ENCODE assay signal across 30 cellular contexts in the genomic region with DNA sequence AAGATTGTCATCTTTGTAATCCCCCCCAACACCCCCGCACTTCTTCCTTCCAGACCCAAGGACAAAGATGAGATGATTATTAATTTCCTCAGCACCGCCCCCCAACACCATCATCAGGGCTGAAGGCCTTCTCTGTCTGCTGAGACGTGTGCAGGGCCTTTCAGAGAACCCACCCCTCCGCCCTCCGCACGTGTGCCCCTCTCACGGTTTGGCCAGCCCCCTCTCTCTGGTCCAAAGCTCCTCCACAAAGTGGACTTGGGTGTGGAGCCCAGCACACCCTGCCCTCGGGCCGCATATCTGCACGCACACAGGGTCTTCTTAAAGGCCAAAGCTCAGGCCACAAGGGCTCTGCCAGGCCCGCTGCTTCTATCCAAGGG. TPM values are rescaled to one million over a fixed set of nuclear protein-coding genes. Genes with fewer than 3 reads are reported as not detected.
DNase-seq lines count a peak whose midpoint lies in the region; ATAC-seq and TF ChIP-seq lines count a peak whose summit lies in the region.
"Had no signal": no experiment of that assay in that cellular context is flagged by ENCODE, and none has a peak within 500 bp of the region (broad histone marks: within the 10 kb centered on the region; RNA-seq: fewer than 3 reads in every experiment).

No MANE protein-coding gene starts in this region.

- TF ChIP-seq CTCF in GM23338 (conservative IDR thresholded peaks at IDR 0.05; ENCODE audit: low read depth in 2 of 2) = no peak
- TF ChIP-seq CTCF in SU-DHL-6 (IDR thresholded peaks at IDR 0.05; ENCODE audit: insufficient read depth, low read length, poor library complexity, severe bottlenecking) = no peak
- no peak for TF ChIP-seq CTCF in BE2C (IDR thresholded peaks at IDR 0.05; ENCODE audit: low read depth, low read length)

- peak overlapping the region; percentile 69 for H3K4me3 ChIP-seq in GM23338
- H3K4me3 ChIP-seq in SU-DHL-6 (ENCODE audit: insufficient read depth, low read length, poor library complexity, severe bottlenecking) = no peak overlapping the region
- peak overlapping the region; percentile 13 for H3K4me3 ChIP-seq in iPS-11a (ENCODE audit: low read depth, low read length)
- H3K4me3 ChIP-seq in BE2C (ENCODE audit: low read depth, low read length) = no peak overlapping the region
- H3K4me3 ChIP-seq: HAP-1, hepatocyte, lower lobe of right lung, sigmoid colon, upper lobe of left lung had no signal

- DNase-seq in GM23338 (ENCODE audit: low spot score) (no peak), BE2C (no peak), HPDE6-E6E7 (ENCODE audit: extremely low spot score) (no peak), SKM-1 treated with dmso at 0.1 percent for 144 hours (lab: John Stamatoyannopoulos, UW; ENCODE audit: unreplicated experiment) (no peak)
- DNase-seq in activated CD4-positive, CD25-positive, alpha-beta regulatory T cell treated with anti-CD3 and anti-CD28 coated beads, Interleukin-2, amount 50 U/mL, for 72 hours = no peak
- DNase-seq: activated naive CD4-positive, alpha-beta T cell treated with Interleukin-2 at 50 U/mL for 16 hours; activated T-cell treated with anti-CD3 and anti-CD28 coated beads, Interleukin-2, amount 50 U/mL, for 48 hours; CD8-positive, alpha-beta memory T cell; DMS153; effector CD8-positive, alpha-beta T cell; erythroblast; foreskin melanocyte; IMR-90; lower lobe of right lung; NCI-H1105; NCI-H2029; NCI-H226; NCI-H748 treated with DMSO at 0.1 percent for 48 hours; sigmoid colon; stimulated activated CD4-positive, alpha-beta T cell treated with anti-CD3 and anti-CD28 coated beads, Interleukin-15, amount 100 ng/mL, for 24 hours had no signal

- H3K9me2 ChIP-seq in GM23338 (ENCODE audit: insufficient read depth) (no peaks in the 10 kb centered on the region), SU-DHL-6 (replicated peaks; ENCODE audit: insufficient read depth, low read length) (no peaks in the 10 kb centered on the region)

- H3K27me3 ChIP-seq in GM23338 (ENCODE audit: insufficient read depth) = peaks cover 77% of the 10 kb centered on the region
- H3K27me3 ChIP-seq in SU-DHL-6 (ENCODE audit: low read length) = no peaks in the 10 kb centered on the region
- H3K27me3 ChIP-seq in BE2C = no peaks in the 10 kb centered on the region

- H3K27me3 Mint-ChIP-seq in GM23338 (ENCODE audit: insufficient read depth, low read depth, poor library complexity) = peaks cover 41% of the 10 kb centered on the region
- no peaks in the 10 kb centered on the region for H3K27me3 Mint-ChIP-seq in stimulated activated memory B cell treated with anti-CD40 and anti-IgM and Interleukin-4, amounts not matched to agents 10 μg/mL and 1 μg/mL and 100 μg/mL, for 72 hours

- peak; percentile 8; the same call in 2 of the 3 replicates for ATAC-seq in GM23338
- ATAC-seq in stimulated activated memory B cell treated with anti-CD40 and anti-IgM and Interleukin-4, amounts not matched to agents 10 μg/mL and 1 μg/mL and 100 μg/mL, for 72 hours = no peak
- ATAC-seq: lower lobe of right lung had no signal

- H3F3A ChIP-seq in GM23338 (replicated peaks; ENCODE audit: low read depth) (no peaks in the 10 kb centered on the region), SU-DHL-6 (ENCODE audit: insufficient read depth) (peaks cover 65% of the 10 kb centered on the region)

- H3K79me2 ChIP-seq in GM23338 (replicated peaks; ENCODE audit: insufficient read depth) = no peaks in the 10 kb centered on the region
- H3K79me2 ChIP-seq in SU-DHL-6 (ENCODE audit: insufficient read depth, low read length) = peaks cover 68% of the 10 kb centered on the region
- H3K79me2 ChIP-seq: hepatocyte had no signal

- H3K9ac ChIP-seq in SU-DHL-6 (ENCODE audit: low read length) = peak overlapping the region; percentile 44

- H3K36me3 ChIP-seq in GM23338 (ENCODE audit: insufficient read depth) (no peaks in the 10 kb centered on the region; the same call in 1 of the 2 replicates), SU-DHL-6 (ENCODE audit: low read length) (peaks cover 3% of the 10 kb centered on the region; the same call in 1 of the 2 replicates), BE2C (peaks cover 59% of the 10 kb centered on the region)
- H3K36me3 ChIP-seq: HAP-1, lower lobe of right lung, sigmoid colon, upper lobe of left lung had no signal

- H3K4me1 Mint-ChIP-seq in GM23338 = peaks cover 28% of the 10 kb centered on the region
- peaks cover 82% of the 10 kb centered on the region for H3K4me1 Mint-ChIP-seq in stimulated activated memory B cell treated with anti-CD40 and anti-IgM and Interleukin-4, amounts not matched to agents 10 μg/mL and 1 μg/mL and 100 μg/mL, for 72 hours

- H3K27ac ChIP-seq in GM23338 (ENCODE audit: low read depth) (no peak overlapping the region), SU-DHL-6 (ENCODE audit: low read depth, low read length) (peak overlapping the region; percentile 92)
- H3K27ac ChIP-seq: hepatocyte, lower lobe of right lung, sigmoid colon, upper lobe of left lung had no signal

- no peak overlapping the region for H3K27ac Mint-ChIP-seq in GM23338
- peak overlapping the region; percentile 90 for H3K27ac Mint-ChIP-seq in stimulated activated memory B cell treated with anti-CD40 and anti-IgM and Interleukin-4, amounts not matched to agents 10 μg/mL and 1 μg/mL and 100 μg/mL, for 72 hours
- H3K27ac Mint-ChIP-seq: CD8-positive, alpha-beta memory T cell had no signal

- H3K4me2 ChIP-seq in GM23338 (peak overlapping the region; percentile 90), SU-DHL-6 (ENCODE audit: low read depth, low read length, poor library complexity, severe bottlenecking) (peak overlapping the region; percentile 61)

- no peaks in the 10 kb centered on the region for H3K36me3 Mint-ChIP-seq in GM23338 (ENCODE audit: low read depth)
- peaks cover 54% of the 10 kb centered on the region for H3K36me3 Mint-ChIP-seq in stimulated activated memory B cell treated with anti-CD40 and anti-IgM and Interleukin-4, amounts not matched to agents 10 μg/mL and 1 μg/mL and 100 μg/mL, for 72 hours
- H3K36me3 Mint-ChIP-seq: CD8-positive, alpha-beta memory T cell had no signal

- no peaks in the 10 kb centered on the region for H3K9me3 Mint-ChIP-seq in GM23338
- no peaks in the 10 kb centered on the region for H3K9me3 Mint-ChIP-seq in stimulated activated memory B cell treated with anti-CD40 and anti-IgM and Interleukin-4, amounts not matched to agents 10 μg/mL and 1 μg/mL and 100 μg/mL, for 72 hours
- H3K9me3 Mint-ChIP-seq: CD8-positive, alpha-beta memory T cell; neural crest cell had no signal

- H3K4me3 Mint-ChIP-seq in GM23338 = peak overlapping the region; percentile 76
- peak overlapping the region; percentile 91 for H3K4me3 Mint-ChIP-seq in stimulated activated memory B cell treated with anti-CD40 and anti-IgM and Interleukin-4, amounts not matched to agents 10 μg/mL and 1 μg/mL and 100 μg/mL, for 72 hours
- H3K4me3 Mint-ChIP-seq: neural crest cell had no signal

- H3K4me1 ChIP-seq in GM23338 (ENCODE audit: insufficient read depth) = peaks cover 31% of the 10 kb centered on the region
- H3K4me1 ChIP-seq in BE2C = no peaks in the 10 kb centered on the region; the same call in 1 of the 2 replicates
- H3K4me1 ChIP-seq: HAP-1, lower lobe of right lung had no signal

- H3K9me3 ChIP-seq in SU-DHL-6 (ENCODE audit: insufficient read depth, low read length) (no peaks in the 10 kb centered on the region), BE2C (no peaks in the 10 kb centered on the region)
- H3K9me3 ChIP-seq: HAP-1, lower lobe of right lung, sigmoid colon, upper lobe of left lung had no signal

- H4K20me1 ChIP-seq in GM23338 (replicated peaks; ENCODE audit: insufficient read depth) (0 out of 2 replicates have a peak, but pooled peaks cover 4% of the 10 kb centered on the region), SU-DHL-6 (ENCODE audit: low read depth, low read length) (no peaks in the 10 kb centered on the region)

- H2AFZ ChIP-seq in GM23338 (peak overlapping the region; percentile 81), SU-DHL-6 (ENCODE audit: low read depth, low read length, severe bottlenecking) (no peak overlapping the region)
- H2AFZ ChIP-seq: hepatocyte had no signal

TF ChIP-seq in GM23338, 12 proteins besides CTCF, POLR2A, EP300 and RAD21 (continues in another document):
- no peak for TF ChIP-seq CREB1 (CRISPR knock-in tag; IDR thresholded peaks at IDR 0.05; ENCODE audit: low read depth)
- TF ChIP-seq JUNB (IDR thresholded peaks at IDR 0.05; ENCODE audit: unreplicated experiment) = no peak
- TF ChIP-seq, protein P1, sequence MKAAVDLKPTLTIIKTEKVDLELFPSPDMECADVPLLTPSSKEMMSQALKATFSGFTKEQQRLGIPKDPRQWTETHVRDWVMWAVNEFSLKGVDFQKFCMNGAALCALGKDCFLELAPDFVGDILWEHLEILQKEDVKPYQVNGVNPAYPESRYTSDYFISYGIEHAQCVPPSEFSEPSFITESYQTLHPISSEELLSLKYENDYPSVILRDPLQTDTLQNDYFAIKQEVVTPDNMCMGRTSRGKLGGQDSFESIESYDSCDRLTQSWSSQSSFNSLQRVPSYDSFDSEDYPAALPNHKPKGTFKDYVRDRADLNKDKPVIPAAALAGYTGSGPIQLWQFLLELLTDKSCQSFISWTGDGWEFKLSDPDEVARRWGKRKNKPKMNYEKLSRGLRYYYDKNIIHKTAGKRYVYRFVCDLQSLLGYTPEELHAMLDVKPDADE (IDR thresholded peaks at IDR 0.05) = no peak
- no peak for TF ChIP-seq NANOG (IDR thresholded peaks at IDR 0.05; ENCODE audit: borderline replicate concordance)
- no peak for TF ChIP-seq ZNF331 (CRISPR knock-in tag; IDR thresholded peaks at IDR 0.05; ENCODE audit: low read depth)

RNA-seq across cellular contexts. Expression of a gene that starts 32.0 kb away (rescaled TPM):
- total RNA-seq in GM23338 (2014; rRNA removed; shearing (Covaris generic)) = 0.17 and 0.27 TPM in 2 replicates
- 0.30 and 0.60 TPM in 2 replicates for polyA plus RNA-seq in GM23338 (2016; fragmentation: Nextera tagmentation; extraction: Ambion mirVana)
- 13.1 TPM for polyA plus RNA-seq in BE2C (2012; ENCODE audit: insufficient read depth, insufficient read length, low read depth)
- total RNA-seq: bronchial epithelial cell, G401, hepatocyte, IMR-90, kidney epithelial cell, sigmoid colon had no signal
- polyA plus RNA-seq: CD8-positive, alpha-beta memory T cell; hepatocyte; IMR-90 had no signal

Comparison
In these comparisons a context has a peak if more than half of its experiments do, and no peak if none do; other contexts are left out.
1. H3K4me3 ChIP-seq: peak in GM23338 (single experiment) and iPS-11a (single experiment); none in SU-DHL-6 (single experiment) and BE2C (single experiment).